In genomic region chr16:67243481-67243880, GRCh38 we compare ENCODE assay signal across 11 cellular contexts. TPM values are rescaled to one million over a fixed set of nuclear protein-coding genes. Genes with fewer than 3 reads are reported as not detected.
DNase-seq lines count a peak whose midpoint lies in the region; ATAC-seq and TF ChIP-seq lines count a peak whose summit lies in the region.
"Had no signal": no experiment of that assay in that cellular context is flagged by ENCODE, and none has a peak within 500 bp of the region (broad histone marks: within the 10 kb centered on the region; RNA-seq: fewer than 3 reads in every experiment).

No MANE protein-coding gene starts in this region.

- ATAC-seq in T-helper 17 cell: no peak
- no peak for ATAC-seq in gastroesophageal sphincter
- ATAC-seq in HG02642 (IDR thresholded peaks at IDR 0.05; ENCODE audit: poor library complexity, unreplicated experiment): no peak
- no peak for ATAC-seq in GM19023 (IDR thresholded peaks at IDR 0.05; ENCODE audit: unreplicated experiment)
- no peak for ATAC-seq in GM21529 (IDR thresholded peaks at IDR 0.05; ENCODE audit: unreplicated experiment)

- no peaks in the 10 kb centered on the region for H3K36me3 Mint-ChIP-seq in T-helper 17 cell (ENCODE audit: low read depth)
- H3K36me3 Mint-ChIP-seq in type B pancreatic cell: no peaks in the 10 kb centered on the region

- H3K4me1 ChIP-seq in GM23248 (ENCODE audit: insufficient read depth): peaks cover 63% of the 10 kb centered on the region
- H3K4me1 ChIP-seq in gastroesophageal sphincter: peaks cover 0 to 79% (median 38%) of the 10 kb centered on the region in 3 donors

- H4K20me1 ChIP-seq in GM23248 (ENCODE audit: insufficient read depth): no peaks in the 10 kb centered on the region

- H3K4me3 Mint-ChIP-seq in T-helper 17 cell: no peak overlapping the region
- no peak overlapping the region for H3K4me3 Mint-ChIP-seq in type B pancreatic cell

- H3K27me3 Mint-ChIP-seq in T-helper 17 cell: no peaks in the 10 kb centered on the region
- H3K27me3 Mint-ChIP-seq in type B pancreatic cell: peaks cover 10% of the 10 kb centered on the region

- H3K36me3 ChIP-seq in GM23248 (ENCODE audit: low read depth) (no peaks in the 10 kb centered on the region), gastroesophageal sphincter (peaks cover 0 to 14% of the 10 kb centered on the region in 2 donors)

- DNase-seq in GM23248: no peak
- DNase-seq in T-helper 17 cell: no peak
- no peak for DNase-seq in type B pancreatic cell (ENCODE audit: extremely low spot score, unreplicated experiment)
- DNase-seq: activated T-cell treated with anti-CD3 and anti-CD28 coated beads, Interleukin-2, amount 50 U/mL, for 48 hours; foreskin fibroblast; GOT3 had no signal

- no peaks in the 10 kb centered on the region for H3K9me3 Mint-ChIP-seq in type B pancreatic cell

- no peak for TF ChIP-seq EP300 in gastroesophageal sphincter (IDR thresholded peaks at IDR 0.05)

- TF ChIP-seq POLR2A in gastroesophageal sphincter (IDR thresholded peaks at IDR 0.05): no peak

- peaks cover 54% of the 10 kb centered on the region for H3F3A ChIP-seq in GM23248 (ENCODE audit: insufficient read depth)

- H3K79me2 ChIP-seq in GM23248 (ENCODE audit: insufficient read depth): peaks cover 36% of the 10 kb centered on the region

- H3K4me3 ChIP-seq in GM23248 (no peak overlapping the region), gastroesophageal sphincter (no peak overlapping the region), skin epidermis (no peak overlapping the region)

- TF ChIP-seq CTCF in gastroesophageal sphincter (IDR thresholded peaks at IDR 0.05) (no peak), type B pancreatic cell (conservative IDR thresholded peaks at IDR 0.05) (no peak)

- peak overlapping the region; percentile 53; the same call in 1 of the 2 replicates for H3K9ac ChIP-seq in GM23248

- no peaks in the 10 kb centered on the region for H3K9me3 ChIP-seq in GM23248 (ENCODE audit: low read depth)
- H3K9me3 ChIP-seq in T-helper 17 cell (ENCODE audit: control insufficient read depth, low read length, poor library complexity, severe bottlenecking): no peaks in the 10 kb centered on the region
- H3K9me3 ChIP-seq in gastroesophageal sphincter: no peaks in the 10 kb centered on the region

- H2AFZ ChIP-seq in GM23248: no peak overlapping the region

- H3K27ac ChIP-seq in GM23248 (peak overlapping the region; percentile 94), gastroesophageal sphincter (peak overlapping the region in 3 of 4 donors; percentile 83 to 87 (median 86)), skin epidermis (peak overlapping the region in 19 of 21 experiments; percentile 65 to 91 (median 83))

- no peaks in the 10 kb centered on the region for H3K9me2 ChIP-seq in GM23248 (ENCODE audit: insufficient read depth)

- peak overlapping the region; percentile 86 for H3K4me2 ChIP-seq in GM23248 (ENCODE audit: unreplicated experiment)

- H3K4me1 Mint-ChIP-seq in T-helper 17 cell: peaks cover 35% of the 10 kb centered on the region
- peaks cover 18% of the 10 kb centered on the region for H3K4me1 Mint-ChIP-seq in type B pancreatic cell (ENCODE audit: unreplicated experiment)

- in situ Hi-C loops in GM23248 (cut with MboI): no loop called here

- H3K27ac Mint-ChIP-seq in T-helper 17 cell (peak overlapping the region; percentile 95), type B pancreatic cell (no peak overlapping the region)

- H3K27me3 ChIP-seq in GM23248 (replicated peaks; ENCODE audit: insufficient read depth): no peaks in the 10 kb centered on the region
- peaks cover 5% of the 10 kb centered on the region for H3K27me3 ChIP-seq in gastroesophageal sphincter

- 95 to 98% methylated on average over 4 of the region's 4 CpGs for WGBS in GM23248 (ENCODE audit: low coverage in 1 of 2, low lambda C conversion rate in 2 of 2, missing lambda C conversion rate in 2 of 2), 2 experiments
- WGBS in gastroesophageal sphincter (ENCODE audit: low coverage in 1 of 2), 2 donors: 92% methylated on average over 2 of the region's 4 CpGs; no CpG with 5 or more reads in 1 of the 2 donors

RNA-seq across cellular contexts. Expression of gene FHOD1, which starts 3.8 kb away (rescaled TPM):
- total RNA-seq in GM23248 (2014; rRNA removed; shearing (Covaris generic)): 14.9 and 24.2 TPM in 2 replicates
- 7.7 and 9.3 TPM in 2 replicates for polyA plus RNA-seq in GM23248 (2016; fragmentation: Nextera tagmentation; extraction: Ambion mirVana)
- total RNA-seq in T-helper 17 cell: 10 to 100 TPM; 45.1 to 48.6 TPM
- 10 to 100 TPM in 3 of 4 donors, 1 to 10 TPM in 1; 9.7 to 15.5 (median 12.9) TPM for total RNA-seq in gastroesophageal sphincter
- 15.2 and 34.7 TPM in 2 replicates for total RNA-seq in type B pancreatic cell (ENCODE audit: low replicate concordance)

RNA-seq across cellular contexts. Expression of gene SLC9A5, which starts 5.3 kb away (rescaled TPM):
- 2.2 and 2.7 TPM in 2 replicates for total RNA-seq in GM23248 (2014; rRNA removed; shearing (Covaris generic))
- 2.5 and 2.6 TPM in 2 replicates for polyA plus RNA-seq in GM23248 (2016; fragmentation: Nextera tagmentation; extraction: Ambion mirVana)
- total RNA-seq in T-helper 17 cell (1 to 10 TPM; 1.3 to 1.4 TPM), gastroesophageal sphincter (under 1 TPM; 0.13 to 0.93 (median 0.21) TPM), type B pancreatic cell (ENCODE audit: low replicate concordance) (1.0 and 4.4 TPM in 2 replicates)

RNA-seq across cellular contexts. Expression of gene TMEM208, which starts 16.6 kb away (rescaled TPM):
- total RNA-seq in GM23248 (2014; rRNA removed; shearing (Covaris generic)): 24.9 and 53.8 TPM in 2 replicates
- 97.0 and 98.0 TPM in 2 replicates for polyA plus RNA-seq in GM23248 (2016; fragmentation: Nextera tagmentation; extraction: Ambion mirVana)
- total RNA-seq in T-helper 17 cell (10 to 100 TPM; 27.9 to 28.2 TPM), gastroesophageal sphincter (10 to 100 TPM; 15.4 to 34.7 (median 30.7) TPM), type B pancreatic cell (ENCODE audit: low replicate concordance) (49.2 and 64.4 TPM in 2 replicates)

RNA-seq across cellular contexts. Expression of gene PLEKHG4, which starts 35.9 kb away (rescaled TPM):
- total RNA-seq in GM23248 (2014; rRNA removed; shearing (Covaris generic)): 24.2 and 38.8 TPM in 2 replicates
- polyA plus RNA-seq in GM23248 (2016; fragmentation: Nextera tagmentation; extraction: Ambion mirVana): 10.4 and 12.5 TPM in 2 replicates
- total RNA-seq in T-helper 17 cell (10 to 100 TPM; 17.8 to 18.4 TPM), gastroesophageal sphincter (10 to 100 TPM in 1 of 4 donors, 1 to 10 TPM in 3; 3.0 to 14.4 (median 6.1) TPM), type B pancreatic cell (ENCODE audit: low replicate concordance) (2.9 and 3.8 TPM in 2 replicates)

RNA-seq across cellular contexts. Expression of gene ELMO3, which starts 44.5 kb away (rescaled TPM):
- 1.5 and 1.6 TPM in 2 replicates for total RNA-seq in GM23248 (2014; rRNA removed; shearing (Covaris generic))
- 0.10 TPM in 1 of 2 replicates, not detected in the other for polyA plus RNA-seq in GM23248 (2016; fragmentation: Nextera tagmentation; extraction: Ambion mirVana)
- total RNA-seq in T-helper 17 cell: 1 to 10 TPM; 2.4 TPM
- 1 to 10 TPM in 2 of 4 donors, under 1 TPM in 2; 0.15 to 3.9 (median 1.3) TPM for total RNA-seq in gastroesophageal sphincter
- total RNA-seq in type B pancreatic cell (ENCODE audit: low replicate concordance): 9.6 and 19.8 TPM in 2 replicates
